In genomic region chr20:2402271-2402980, GRCh38 we compare ENCODE assay signal across 9 cellular contexts. TPM values are rescaled to one million over a fixed set of nuclear protein-coding genes. Genes with fewer than 3 reads are reported as not detected.
A peak's percentile ranks its signal among the peaks of the same experiment; 100 is the strongest.
DNase-seq lines count a peak whose midpoint lies in the region; ATAC-seq, FAIRE-seq and TF ChIP-seq lines count a peak whose summit lies in the region.
"Had no signal": no experiment of that assay in that cellular context is flagged by ENCODE, and none has a peak within 500 bp of the region (broad histone marks: within the 10 kb centered on the region; RNA-seq: fewer than 3 reads in every experiment).

No MANE protein-coding gene starts in this region.

- H3K4me1 ChIP-seq in Caco-2 (no peaks in the 10 kb centered on the region), HepG2 (ENCODE audit: insufficient read depth, low read length) (no peaks in the 10 kb centered on the region), tibial nerve (no peaks in the 10 kb centered on the region)

- H3K4me3 ChIP-seq in Caco-2 (ENCODE audit: low read depth, low read length) (no peak overlapping the region), WERI-Rb-1 (ENCODE audit: low read depth, low read length) (no peak overlapping the region), HepG2 (replicated peaks in 1 of 3; ENCODE audit: insufficient read depth in 1 of 3, low read depth in 2 of 3, low read length in 3 of 3) (no peak overlapping the region), tibial nerve (no peak overlapping the region)

- no peak overlapping the region for H2AFZ ChIP-seq in HepG2 (ENCODE audit: low read length)

- WGBS in HepG2 (ENCODE audit: low lambda C conversion rate): 20% methylated on average over 7 of the region's 7 CpGs
- 50 to 53% methylated on average over 7 of the region's 7 CpGs for WGBS in tibial nerve, 2 donors

- H3K4me1 Mint-ChIP-seq in Caco-2 (ENCODE audit: low read depth, unreplicated experiment): no peaks in the 10 kb centered on the region

- H3K4me3 Mint-ChIP-seq in Caco-2 (ENCODE audit: unreplicated experiment): no peak overlapping the region

- TF ChIP-seq EP300 in HepG2 (IDR thresholded peaks at IDR 0.05; ENCODE audit: low read depth in 2 of 2, low read length in 2 of 2) (no peak), HepG2 (CRISPR knock-in tag; IDR thresholded peaks at IDR 0.05; ENCODE audit: borderline replicate concordance) (no peak), tibial nerve (IDR thresholded peaks at IDR 0.05) (no peak)

- CTCF ChIA-PET in Caco-2 (lab: Charles Lee): interaction anchor here (0.8 to 1.6 kb wide), 2 partner anchors 10 to 195 kb away, joined by 3 read pairs; no protein-coding TSS in a partner anchor
- CTCF ChIA-PET in HepG2 (lab: Yijun Ruan, JAX; ENCODE audit: low intra/inter-chr PET ratio, low total read pairs): interaction anchor here (0.8 kb wide), 1 partner anchor 195 kb away, joined by 3 read pairs; no protein-coding TSS in a partner anchor

- no peak overlapping the region for H3K27ac Mint-ChIP-seq in Caco-2 (ENCODE audit: unreplicated experiment)

- peak in 1 of 2 experiments; percentile 26 for DNase-seq in Caco-2
- peak; percentile 55 for DNase-seq in HuH-7.5 (ENCODE audit: low spot score)
- DNase-seq in WERI-Rb-1: no peak
- peak; percentile 34 for DNase-seq in HepG2 (ENCODE audit: low spot score)
- DNase-seq in stimulated activated CD4-positive, alpha-beta T cell treated with anti-CD3 and anti-CD28 coated beads, Interleukin-4, amount 100 ng/mL, for 24 hours: no peak
- DNase-seq in stimulated activated naive CD8-positive, alpha-beta T cell treated with anti-CD3 and anti-CD28 coated beads, Interleukin-15, Interleukin-2, amounts not matched to agents 100 U/mL and 50 U/mL, for 24 hours: no peak
- no peak for DNase-seq in tibial nerve (ENCODE audit: low spot score in 2 of 2)
- DNase-seq: NCI-H2029 had no signal

- in situ Hi-C loops in HepG2 (cut with HindIII; ENCODE audit: extremely low pct_ligation_motif_present, low pct_unique_long_range_greater_than_20kb): no loop called here

- H3K27me3 Mint-ChIP-seq in Caco-2 (ENCODE audit: insufficient read depth, unreplicated experiment): no peaks in the 10 kb centered on the region

- intact Hi-C loops in Caco-2 (cut with micrococcal nuclease; ENCODE audit: unreplicated experiment) (loop anchor here (5.0 kb wide), 1 partner anchor 195 kb away; no protein-coding TSS in a partner anchor), HepG2 (cut with micrococcal nuclease; ENCODE audit: unreplicated experiment) (loop anchor here (5.0 kb wide), 1 partner anchor 195 kb away; no protein-coding TSS in a partner anchor)

- no peaks in the 10 kb centered on the region for H4K20me1 ChIP-seq in HepG2 (ENCODE audit: insufficient read depth, low read length)

- H3K9me3 ChIP-seq in Caco-2 (peaks cover 17% of the 10 kb centered on the region; the same call in 1 of the 2 replicates), WERI-Rb-1 (ENCODE audit: severe bottlenecking) (no peaks in the 10 kb centered on the region), HepG2 (ENCODE audit: low read length) (peaks cover 12% of the 10 kb centered on the region), tibial nerve (peaks cover 0 to 36% (median 0%) of the 10 kb centered on the region in 4 donors)

- H3K9ac ChIP-seq in HepG2 (ENCODE audit: insufficient read depth, low read depth, low read length): no peak overlapping the region

- H3K36me3 Mint-ChIP-seq in Caco-2 (ENCODE audit: insufficient read depth, unreplicated experiment): no peaks in the 10 kb centered on the region

- no peak for TF ChIP-seq POLR2A in HepG2 (IDR thresholded peaks at IDR 0.05; ENCODE audit: insufficient read depth in 1 of 2, low read depth in 2 of 2, low read length in 2 of 2)
- no peak for TF ChIP-seq POLR2A in tibial nerve (IDR thresholded peaks at IDR 0.05)

- peaks cover 16% of the 10 kb centered on the region for H3K9me3 Mint-ChIP-seq in Caco-2 (ENCODE audit: unreplicated experiment)

- H3K27me3 ChIP-seq in Caco-2 (replicated peaks; ENCODE audit: control insufficient read depth, insufficient read depth, low read length) (no peaks in the 10 kb centered on the region), WERI-Rb-1 (ENCODE audit: insufficient read depth, low read depth, severe bottlenecking) (no peaks in the 10 kb centered on the region), HepG2 (ENCODE audit: control insufficient read depth in 1 of 2, insufficient read depth in 2 of 2, low read length in 2 of 2) (peaks cover 3% of the 10 kb centered on the region in 2 experiments; a peak in 1 of 5 replicates), tibial nerve (no peaks in the 10 kb centered on the region)

- TF ChIP-seq CTCF in Caco-2 (IDR thresholded peaks at IDR 0.05; ENCODE audit: insufficient read depth in 1 of 2, low read depth in 1 of 2, low read length in 1 of 2, severe bottlenecking in 1 of 2, unreplicated experiment in 1 of 2): peak; percentile 24 to 34
- peak; percentile 28; the same call in 1 of the 2 replicates for TF ChIP-seq CTCF in WERI-Rb-1 (IDR thresholded peaks at IDR 0.05; ENCODE audit: low read depth, low read length)
- TF ChIP-seq CTCF in HepG2 (CRISPR knock-in tag; IDR thresholded peaks at IDR 0.05): peak; percentile 34
- TF ChIP-seq CTCF in tibial nerve (IDR thresholded peaks at IDR 0.05): peak in 1 of 5 experiments; percentile 5

- no peaks in the 10 kb centered on the region for H3K79me2 ChIP-seq in HepG2 (ENCODE audit: insufficient read depth, low read length)

- peak; percentile 45 for ATAC-seq in HepG2
- no peak for ATAC-seq in stimulated activated naive CD8-positive, alpha-beta T cell treated with anti-CD3 and anti-CD28 coated beads, Interleukin-15, Interleukin-2, amounts not matched to agents 100 U/mL and 50 U/mL, for 24 hours
- no peak for ATAC-seq in GM21381 (IDR thresholded peaks at IDR 0.05; ENCODE audit: unreplicated experiment)

- TF ChIP-seq RAD21 in HepG2 (CRISPR knock-in tag; IDR thresholded peaks at IDR 0.05): no peak

- no peak overlapping the region for H3K4me2 ChIP-seq in HepG2 (ENCODE audit: low read depth, low read length)

- POLR2A ChIA-PET in Caco-2 (lab: Charles Lee) (no interaction called here), HepG2 (lab: Yijun Ruan, JAX) (no interaction called here)

- H3K36me3 ChIP-seq in Caco-2 (ENCODE audit: control insufficient read depth, insufficient read depth, low read length) (no peaks in the 10 kb centered on the region), WERI-Rb-1 (no peaks in the 10 kb centered on the region), HepG2 (replicated peaks in 1 of 2; ENCODE audit: control insufficient read depth in 1 of 2, insufficient read depth in 2 of 2, low read length in 2 of 2) (no peaks in the 10 kb centered on the region), tibial nerve (no peaks in the 10 kb centered on the region)

- BruUV-seq in Caco-2 (replicated peaks; lab: Mats Ljungman, UMichigan) (no TSS peak), HepG2 (replicated peaks; lab: Mats Ljungman, UMichigan) (no TSS peak)

- peak; percentile 81 for FAIRE-seq in HepG2 (lab: Jason Lieb, UNC)

- H3K27ac ChIP-seq in WERI-Rb-1 (no peak overlapping the region), HepG2 (ENCODE audit: extremely low read length, insufficient read depth, low read length) (no peak overlapping the region), tibial nerve (no peak overlapping the region)

TF ChIP-seq in HepG2, 621 proteins besides CTCF, POLR2A, EP300 and RAD21:
- TF ChIP-seq ZNF713 (CRISPR knock-in tag; IDR thresholded peaks at IDR 0.05): no peak
- TF ChIP-seq SMC3 (IDR thresholded peaks at IDR 0.05; ENCODE audit: low read length): peak; percentile 43
- peak; percentile 32; the same call in 1 of the 2 replicates for TF ChIP-seq STAG1 (CRISPR knock-in tag; IDR thresholded peaks at IDR 0.05)
- TF ChIP-seq ATF7 (IDR thresholded peaks at IDR 0.05): 0 out of 2 replicates have a peak, but pooled peaks have one; percentile 1
- no peak for TF ChIP-seq ATF7 (CRISPR knock-in tag; IDR thresholded peaks at IDR 0.05)
- TF ChIP-seq ATF4 (CRISPR knock-in tag; IDR thresholded peaks at IDR 0.05): 0 out of 4 replicates have a peak, but pooled peaks of 1 of the 2 experiments have one; percentile 16

RNA-seq across cellular contexts. Expression of gene TGM6, which starts 21.7 kb away (rescaled TPM):
- total RNA-seq in Caco-2 (2022) (not detected in 2 replicates), HepG2 (2016; rRNA removed; fragmentation: Illumina TruSeq; extraction: Trizol) (not detected in 2 replicates), tibial nerve (not detected)
- total RNA-seq in HepG2 (2016; cell fraction: cytosol; rRNA removed; fragmentation: Illumina TruSeq; extraction: Trizol; ENCODE audit: low read depth): not detected in 2 replicates
- not detected in 2 replicates for total RNA-seq in HepG2 (2016; cell fraction: insoluble cytoplasmic fraction; rRNA removed; fragmentation: Illumina TruSeq; extraction: Trizol)
- not detected in 2 replicates for total RNA-seq in HepG2 (2016; cell fraction: membrane; rRNA removed; fragmentation: Illumina TruSeq; extraction: Trizol)
- total RNA-seq in HepG2 (2016; cell fraction: nucleus; rRNA removed; fragmentation: Illumina TruSeq; extraction: Trizol): not detected in 2 replicates
- not detected in 2 replicates for polyA plus RNA-seq in HepG2 (2011; rRNA removed)
- not detected in 2 replicates for polyA plus RNA-seq in HepG2 (2011; cell fraction: cytosol; rRNA removed)
- polyA plus RNA-seq in HepG2 (2011; cell fraction: nucleus; rRNA removed): not detected in 2 replicates
- polyA plus RNA-seq in HepG2 (2012): not detected in 2 replicates
- not detected in 2 replicates for polyA plus RNA-seq in HepG2 (2016; cell fraction: cytosol; fragmentation: Illumina TruSeq; extraction: Trizol; ENCODE audit: low read depth)
- polyA plus RNA-seq in HepG2 (2016; cell fraction: insoluble cytoplasmic fraction; fragmentation: Illumina TruSeq; extraction: Trizol; ENCODE audit: low read depth): not detected in 2 replicates
- polyA plus RNA-seq in HepG2 (2016; cell fraction: membrane; fragmentation: Illumina TruSeq; extraction: Trizol; ENCODE audit: low read depth): not detected in 2 replicates
- polyA plus RNA-seq in HepG2 (2016; cell fraction: nucleus; fragmentation: Illumina TruSeq; extraction: Trizol; ENCODE audit: insufficient read depth, low read depth): not detected in 2 replicates
- polyA minus RNA-seq in HepG2 (2011; rRNA and poly(A)+ RNA removed; ENCODE audit: low replicate concordance): not detected in 2 replicates
- not detected in 2 replicates for polyA minus RNA-seq in HepG2 (2011; cell fraction: cytosol; rRNA and poly(A)+ RNA removed)
- polyA minus RNA-seq in HepG2 (2011; cell fraction: nucleus; rRNA and poly(A)+ RNA removed): not detected in 2 replicates

Comparison
In these comparisons a context has a peak if more than half of its experiments do, and no peak if none do; other contexts are left out.
1. DNase-seq: peak in HuH-7.5 (single experiment) and HepG2 (single experiment); none in WERI-Rb-1 (single experiment), stimulated activated CD4-positive, alpha-beta T cell treated with anti-CD3 and anti-CD28 coated beads, Interleukin-4, amount 100 ng/mL, for 24 hours (single experiment), stimulated activated naive CD8-positive, alpha-beta T cell treated with anti-CD3 and anti-CD28 coated beads, Interleukin-15, Interleukin-2, amounts not matched to agents 100 U/mL and 50 U/mL, for 24 hours (single experiment) and tibial nerve (0 of 2).